ENCODE assay signal across 11 cellular contexts in genomic region chr12:53044896-53045571, GRCh38. TPM values are rescaled to one million over a fixed set of nuclear protein-coding genes. Genes with fewer than 3 reads are reported as not detected.
DNase-seq lines count a peak whose midpoint lies in the region; ATAC-seq and TF ChIP-seq lines count a peak whose summit lies in the region.
"Had no signal": no experiment of that assay in that cellular context is flagged by ENCODE, and none has a peak within 500 bp of the region (broad histone marks: within the 10 kb centered on the region; RNA-seq: fewer than 3 reads in every experiment).

No MANE protein-coding gene starts in this region.

- 55% methylated on average over 3 of the region's 3 CpGs for WGBS in right cardiac atrium

- no peak overlapping the region for H3K9ac ChIP-seq in neural progenitor cell

- no peak overlapping the region for H3K4me2 ChIP-seq in neural progenitor cell

- ATAC-seq in right cardiac atrium (no peak), left ventricle myocardium superior (no peak)

- peak overlapping the region; percentile 98 for H3K27ac ChIP-seq in right cardiac atrium (ENCODE audit: low read length)
- peak overlapping the region; percentile 95 to 97 for H3K27ac ChIP-seq in coronary artery
- H3K27ac ChIP-seq in neural progenitor cell = no peak overlapping the region

- H3K4me3 Mint-ChIP-seq in neural progenitor cell = peak overlapping the region; percentile 96

- peak in 2 of 3 donors; percentile 43 to 61 for DNase-seq in right cardiac atrium
- no peak for DNase-seq in left ventricle myocardium superior
- peak; percentile 75 for DNase-seq in coronary artery (ENCODE audit: low spot score)
- no peak for DNase-seq in neural progenitor cell (ENCODE audit: low spot score)
- no peak for DNase-seq in NK-92 (lab: John Stamatoyannopoulos, UW; ENCODE audit: unreplicated experiment)
- no peak for DNase-seq in hippocampal formation (lab: John Stamatoyannopoulos, UW)
- DNase-seq in NOMO-1 (lab: John Stamatoyannopoulos, UW; ENCODE audit: unreplicated experiment in 2 of 2) = no peak
- no peak for DNase-seq in SK-N-DZ (ENCODE audit: low spot score)
- DNase-seq: NCI-H1436, RPMI8226 had no signal

- H3K9me3 Mint-ChIP-seq in neural progenitor cell = no peaks in the 10 kb centered on the region

- no peaks in the 10 kb centered on the region for H3K36me3 ChIP-seq in neural progenitor cell

- intact Hi-C loops in right cardiac atrium (cut with DNase I) = no loop called here
- intact Hi-C loops in left ventricle myocardium superior (cut with micrococcal nuclease) = no loop called here

- H3K27me3 ChIP-seq in right cardiac atrium (ENCODE audit: control insufficient read depth, insufficient read depth) (no peaks in the 10 kb centered on the region), neural progenitor cell (peaks cover 18% of the 10 kb centered on the region)

- H3K4me1 Mint-ChIP-seq in neural progenitor cell = peaks cover 41% of the 10 kb centered on the region

- H4K20me1 ChIP-seq in neural progenitor cell (ENCODE audit: low read depth) = peaks cover 34% of the 10 kb centered on the region

- no peaks in the 10 kb centered on the region for H3K9me3 ChIP-seq in right cardiac atrium (ENCODE audit: control insufficient read depth, low read length)
- no peaks in the 10 kb centered on the region for H3K9me3 ChIP-seq in neural progenitor cell (ENCODE audit: low read depth)

- peaks cover 10% of the 10 kb centered on the region for H3K36me3 Mint-ChIP-seq in neural progenitor cell

- TF ChIP-seq CTCF in coronary artery (IDR thresholded peaks at IDR 0.05) (no peak), neural progenitor cell (IDR thresholded peaks at IDR 0.05) (no peak)

- H3F3A ChIP-seq in neural progenitor cell (ENCODE audit: low read depth) = peaks cover 65% of the 10 kb centered on the region

- H3K79me2 ChIP-seq in neural progenitor cell (ENCODE audit: low read depth) = no peaks in the 10 kb centered on the region

- H3K4me1 ChIP-seq in right cardiac atrium (ENCODE audit: control insufficient read depth, insufficient read depth, low read length) (peaks cover 11% of the 10 kb centered on the region), neural progenitor cell (peaks cover 41% of the 10 kb centered on the region)

- H3K27me3 Mint-ChIP-seq in neural progenitor cell (ENCODE audit: insufficient read depth, low read depth) = peaks cover 19% of the 10 kb centered on the region

- no peak overlapping the region for H3K27ac Mint-ChIP-seq in neural progenitor cell

- no peak overlapping the region for H2AFZ ChIP-seq in neural progenitor cell (replicated peaks)

- H3K4me3 ChIP-seq in right cardiac atrium (ENCODE audit: low read length) = no peak overlapping the region
- peak overlapping the region; percentile 85 for H3K4me3 ChIP-seq in coronary artery
- no peak overlapping the region for H3K4me3 ChIP-seq in neural progenitor cell

RNA-seq across cellular contexts. Expression of gene TNS2, which starts 4.8 kb away (rescaled TPM):
- total RNA-seq in right cardiac atrium (100 to 1,000 TPM; 104 to 145 (median 116) TPM), left ventricle myocardium superior (120 TPM), neural progenitor cell (ENCODE audit: low replicate concordance) (0.24 and 0.28 TPM in 2 replicates)
- 155 TPM for polyA plus RNA-seq in right cardiac atrium
- polyA plus RNA-seq in SK-N-DZ (2014; cell fraction: cytosol; rRNA removed) = 0.68 and 0.81 TPM in 2 replicates
- 0.75 and 1.2 TPM in 2 replicates for polyA plus RNA-seq in SK-N-DZ (2014; cell fraction: nucleus; rRNA removed)

RNA-seq across cellular contexts. Expression of gene SPRYD3, which starts 34.2 kb away (rescaled TPM):
- total RNA-seq in right cardiac atrium = 10 to 100 TPM; 40.8 to 59.6 (median 47.1) TPM
- 29.4 TPM for polyA plus RNA-seq in right cardiac atrium
- 39.8 TPM for total RNA-seq in left ventricle myocardium superior
- 5.4 and 6.7 TPM in 2 replicates for total RNA-seq in neural progenitor cell (ENCODE audit: low replicate concordance)
- 2.0 and 2.7 TPM in 2 replicates for polyA plus RNA-seq in SK-N-DZ (2014; cell fraction: cytosol; rRNA removed)
- polyA plus RNA-seq in SK-N-DZ (2014; cell fraction: nucleus; rRNA removed) = 4.9 and 5.4 TPM in 2 replicates

RNA-seq across cellular contexts. Expression of gene EIF4B, which starts 38.8 kb away (rescaled TPM):
- 100 to 1,000 TPM; 391 to 552 (median 433) TPM for total RNA-seq in right cardiac atrium
- 65.5 TPM for polyA plus RNA-seq in right cardiac atrium
- total RNA-seq in left ventricle myocardium superior = 513 TPM
- total RNA-seq in neural progenitor cell (ENCODE audit: low replicate concordance) = 774 and 833 TPM in 2 replicates
- polyA plus RNA-seq in SK-N-DZ (2014; cell fraction: cytosol; rRNA removed) = 453 and 511 TPM in 2 replicates
- 216 and 276 TPM in 2 replicates for polyA plus RNA-seq in SK-N-DZ (2014; cell fraction: nucleus; rRNA removed)

RNA-seq across cellular contexts. Expression of gene IGFBP6, which starts 52.4 kb away (rescaled TPM):
- 100 to 1,000 TPM in 3 of 4 donors, 10 to 100 TPM in 1; 49.7 to 178 (median 146) TPM for total RNA-seq in right cardiac atrium
- polyA plus RNA-seq in right cardiac atrium = 130 TPM
- 45.5 TPM for total RNA-seq in left ventricle myocardium superior
- total RNA-seq in neural progenitor cell (ENCODE audit: low replicate concordance) = 2.5 and 2.6 TPM in 2 replicates
- polyA plus RNA-seq in SK-N-DZ (2014; cell fraction: cytosol; rRNA removed) = not detected in 2 replicates
- polyA plus RNA-seq in SK-N-DZ (2014; cell fraction: nucleus; rRNA removed) = not detected in 2 replicates

RNA-seq across cellular contexts. Expression of gene SOAT2, which starts 58.3 kb away (rescaled TPM):
- total RNA-seq in right cardiac atrium (under 1 TPM in 2 of 4 donors, not detected in 2; 0.17 to 0.18 TPM), left ventricle myocardium superior (0.12 TPM), neural progenitor cell (ENCODE audit: low replicate concordance) (not detected in 2 replicates)
- 0.07 TPM for polyA plus RNA-seq in right cardiac atrium
- polyA plus RNA-seq in SK-N-DZ (2014; cell fraction: cytosol; rRNA removed) = not detected in 2 replicates
- not detected in 2 replicates for polyA plus RNA-seq in SK-N-DZ (2014; cell fraction: nucleus; rRNA removed)
- total RNA-seq: pulmonary artery endothelial cell had no signal

Comparison
In these comparisons a context has a peak if more than half of its experiments do, and no peak if none do; other contexts are left out.
1. DNase-seq: peak in right cardiac atrium (2 of 3) and coronary artery (single experiment); none in left ventricle myocardium superior (single experiment), neural progenitor cell (single experiment), NK-92 (single experiment), hippocampal formation (0 of 2), NOMO-1 (0 of 2) and SK-N-DZ (single experiment).
2. RNA of gene TNS2, which starts 4.8 kb away (total RNA-seq): 104 to 145 TPM in right cardiac atrium and 120 TPM in left ventricle myocardium superior (single experiment); 0.24 to 0.28 TPM in neural progenitor cell; every median in the first group is over 10 times any median in the second.